ENCODE assay signal across 21 cellular contexts in genomic region chr12:116415408-116416108, GRCh38.
DNase-seq lines count a peak whose midpoint lies in the region; TF ChIP-seq lines count a peak whose summit lies in the region.
"Had no signal": no experiment of that assay in that cellular context is flagged by ENCODE, and none has a peak within 500 bp of the region (broad histone marks: within the 10 kb centered on the region; RNA-seq: fewer than 3 reads in every experiment).

No MANE protein-coding gene starts in this region.

- H3K27ac ChIP-seq in HUES64 (ENCODE audit: low read depth, low read length) (peak overlapping the region; percentile 59; the same call in 1 of the 2 replicates), spleen (no peak overlapping the region)
- H3K27ac ChIP-seq: Peyer's patch had no signal

- no peak overlapping the region; the same call in 1 of the 2 replicates for H3K9ac ChIP-seq in HUES64 (ENCODE audit: low read depth, low read length)

- no peaks in the 10 kb centered on the region for H3K27me3 ChIP-seq in HUES64 (ENCODE audit: insufficient read depth, low read length)
- H3K27me3 ChIP-seq in spleen (replicated peaks in 1 of 7), result no peaks in the 10 kb centered on the region
- H3K27me3 ChIP-seq: MG63, Peyer's patch had no signal

- H3K4me3 Mint-ChIP-seq in chondrocyte (ENCODE audit: unreplicated experiment), result no peak overlapping the region
- no peak overlapping the region for H3K4me3 Mint-ChIP-seq in T-helper 2 cell treated with Interferon-gamma antibody and Interleukin-4, amounts not matched to agents 5 μg/mL and 100 μg/mL, for 36 hours
- H3K4me3 Mint-ChIP-seq: CD8-positive, alpha-beta memory T cell had no signal

- H3K27me3 Mint-ChIP-seq in chondrocyte (ENCODE audit: low read depth), result no peaks in the 10 kb centered on the region
- H3K27me3 Mint-ChIP-seq in T-helper 2 cell treated with Interferon-gamma antibody and Interleukin-4, amounts not matched to agents 5 μg/mL and 100 μg/mL, for 36 hours (ENCODE audit: low read depth), result peaks cover 2% of the 10 kb centered on the region

- H3K4me3 ChIP-seq in HUES64 (ENCODE audit: low read length) (no peak overlapping the region), spleen (no peak overlapping the region)
- H3K4me3 ChIP-seq: GM12878, MG63, Peyer's patch had no signal

- WGBS in HUES64, result 71% methylated on average over 21 of the region's 21 CpGs
- 92 to 94% (median 93%) methylated on average over 21 of the region's 21 CpGs for WGBS in spleen, 5 donors

- no peak overlapping the region for H3K27ac Mint-ChIP-seq in chondrocyte (ENCODE audit: unreplicated experiment)
- no peak overlapping the region for H3K27ac Mint-ChIP-seq in T-helper 2 cell treated with Interferon-gamma antibody and Interleukin-4, amounts not matched to agents 5 μg/mL and 100 μg/mL, for 36 hours
- H3K27ac Mint-ChIP-seq: CD8-positive, alpha-beta memory T cell had no signal

- H3K36me3 ChIP-seq in HUES64 (ENCODE audit: insufficient read depth, low read length) (no peaks in the 10 kb centered on the region), spleen (no peaks in the 10 kb centered on the region)
- H3K36me3 ChIP-seq: MG63, Peyer's patch had no signal

- intact Hi-C loops in spleen (cut with DNase I; ENCODE audit: low total_unique reads), result no loop called here

- no peak for TF ChIP-seq POLR2A in spleen (IDR thresholded peaks at IDR 0.05)

- TF ChIP-seq CTCF in chondrocyte (IDR thresholded peaks at IDR 0.05) (no peak), spleen (IDR thresholded peaks at IDR 0.05 in 8 of 11, conservative IDR thresholded peaks at IDR 0.05 in 3 of 11) (no peak)

- H3K9me3 ChIP-seq in HUES64 (ENCODE audit: insufficient read depth, low read depth, low read length) (no peaks in the 10 kb centered on the region), spleen (no peaks in the 10 kb centered on the region)
- H3K9me3 ChIP-seq: MG63, Peyer's patch had no signal

- no peaks in the 10 kb centered on the region for H3K9me3 Mint-ChIP-seq in chondrocyte (ENCODE audit: low read depth)
- H3K9me3 Mint-ChIP-seq in T-helper 2 cell treated with Interferon-gamma antibody and Interleukin-4, amounts not matched to agents 5 μg/mL and 100 μg/mL, for 36 hours, result no peaks in the 10 kb centered on the region
- H3K9me3 Mint-ChIP-seq: CD8-positive, alpha-beta memory T cell had no signal

- DNase-seq in chondrocyte (ENCODE audit: low spot score) (peak; percentile 20), left kidney (ENCODE audit: low read depth, low spot score) (peak; percentile 33), spleen (peak; percentile 44)
- DNase-seq in activated T-cell treated with anti-CD3 and anti-CD28 coated beads, Interleukin-2, amount 50 U/mL, for 1 hour, result no peak
- DNase-seq in stimulated activated CD4-positive, alpha-beta T cell treated with anti-CD3 and anti-CD28 coated beads, Interleukin-4, amount 100 ng/mL, for 4 hours, result no peak
- DNase-seq in stimulated activated CD4-positive, alpha-beta T cell treated with anti-CD3 and anti-CD28 coated beads, Interleukin-4, amount 100 ng/mL, for 24 hours, result no peak
- no peak for DNase-seq in T-helper 2 cell treated with Interferon-gamma antibody and Interleukin-4, amounts not matched to agents 5 μg/mL and 100 μg/mL, for 36 hours (ENCODE audit: low spot score)
- DNase-seq: ACHN; C1 segment of cervical spinal cord; CD8-positive, alpha-beta memory T cell; DMS53; Karpas-422; MG63; NCI-H1048; NCI-H1436 treated with DMSO at 0.1 percent for 48 hours; NCI-H2029; NCI-H526; Peyer's patch; SW 1271 had no signal

- peaks cover 8% of the 10 kb centered on the region for H3K4me1 ChIP-seq in HUES64 (ENCODE audit: insufficient read depth, low read length)
- peaks cover 0 to 12% (median 3%) of the 10 kb centered on the region in 6 donors for H3K4me1 ChIP-seq in spleen
- H3K4me1 ChIP-seq: Peyer's patch had no signal

- peaks cover 11% of the 10 kb centered on the region for H3K4me1 Mint-ChIP-seq in chondrocyte (ENCODE audit: low read depth)
- no peaks in the 10 kb centered on the region for H3K4me1 Mint-ChIP-seq in T-helper 2 cell treated with Interferon-gamma antibody and Interleukin-4, amounts not matched to agents 5 μg/mL and 100 μg/mL, for 36 hours (ENCODE audit: low read depth)

- H3K36me3 Mint-ChIP-seq in chondrocyte (ENCODE audit: low read depth), result no peaks in the 10 kb centered on the region
- H3K36me3 Mint-ChIP-seq in T-helper 2 cell treated with Interferon-gamma antibody and Interleukin-4, amounts not matched to agents 5 μg/mL and 100 μg/mL, for 36 hours (ENCODE audit: low read depth), result no peaks in the 10 kb centered on the region
- H3K36me3 Mint-ChIP-seq: CD8-positive, alpha-beta memory T cell had no signal

Comparison
In these comparisons a context has a peak if more than half of its experiments do, and no peak if none do; other contexts are left out.
1. DNase-seq: peak in chondrocyte (single experiment), left kidney (single experiment) and spleen (single experiment); none in activated T-cell treated with anti-CD3 and anti-CD28 coated beads, Interleukin-2, amount 50 U/mL, for 1 hour (single experiment), stimulated activated CD4-positive, alpha-beta T cell treated with anti-CD3 and anti-CD28 coated beads, Interleukin-4, amount 100 ng/mL, for 4 hours (0 of 2), stimulated activated CD4-positive, alpha-beta T cell treated with anti-CD3 and anti-CD28 coated beads, Interleukin-4, amount 100 ng/mL, for 24 hours (single experiment) and T-helper 2 cell treated with Interferon-gamma antibody and Interleukin-4, amounts not matched to agents 5 μg/mL and 100 μg/mL, for 36 hours (single experiment).